Comparison of ENCODE assay signal across 1 cellular context in the genomic region with DNA sequence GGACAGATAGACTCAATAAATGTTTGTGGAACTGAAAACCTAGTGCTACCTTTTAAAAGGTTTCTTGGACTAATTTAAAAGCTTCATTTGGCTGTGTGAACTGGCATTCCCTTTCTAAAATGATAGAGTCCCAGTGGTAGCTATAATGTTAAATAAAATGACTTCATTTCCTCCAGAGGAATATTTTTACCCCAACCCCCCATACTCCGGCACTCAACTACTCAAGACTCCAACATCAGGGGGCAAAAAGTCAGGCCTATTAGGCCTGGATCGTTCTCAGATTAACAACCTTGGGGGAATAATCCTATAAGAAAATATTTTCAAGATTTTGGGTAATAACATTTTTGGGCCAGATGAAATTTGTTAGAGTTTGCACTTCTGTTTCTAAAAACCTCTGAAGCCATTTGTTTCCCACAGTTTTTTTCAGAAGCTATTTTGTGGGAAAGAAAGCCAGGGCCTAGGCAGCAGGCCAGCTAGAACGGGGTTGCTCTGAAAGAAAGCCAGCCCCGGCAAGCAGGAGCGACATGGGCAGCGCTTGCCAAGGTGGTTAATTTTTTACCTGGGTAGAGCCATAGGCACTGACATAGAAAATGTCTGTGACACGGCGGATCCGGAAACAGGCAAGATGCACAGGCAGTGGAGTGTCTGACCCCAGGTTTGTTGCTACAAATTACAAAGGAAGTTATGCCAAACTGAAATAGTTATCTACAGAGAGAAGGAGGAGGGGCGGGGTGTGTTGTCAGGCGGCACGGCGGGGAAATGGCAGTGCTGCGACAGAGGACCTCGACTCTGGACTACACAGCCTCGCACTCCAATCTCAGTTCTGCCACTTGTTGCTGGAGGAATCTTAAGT.
TF ChIP-seq lines count a peak whose summit lies in the region.

No MANE protein-coding gene starts in this region.

TF ChIP-seq in A549, 52 proteins besides CTCF, POLR2A, EP300 and RAD21 (continued from another document):
- no peak for TF ChIP-seq HMGXB4 (CRISPR knock-in tag; IDR thresholded peaks at IDR 0.05; ENCODE audit: borderline replicate concordance)
